ENCODE assay signal across 18 cellular contexts in genomic region chr11:112697779-112698178, GRCh38.
DNase-seq lines count a peak whose midpoint lies in the region; ATAC-seq and TF ChIP-seq lines count a peak whose summit lies in the region.
"Had no signal": no experiment of that assay in that cellular context is flagged by ENCODE, and none has a peak within 500 bp of the region (broad histone marks: within the 10 kb centered on the region; RNA-seq: fewer than 3 reads in every experiment).

No MANE protein-coding gene starts in this region.

- H3K9ac ChIP-seq in neural cell (ENCODE audit: low read length), result no peak overlapping the region

- no peak overlapping the region for H2AFZ ChIP-seq in neural cell (ENCODE audit: low read depth, low read length)

- H3K79me2 ChIP-seq in neural cell (replicated peaks; ENCODE audit: insufficient read depth, low read length), result no peaks in the 10 kb centered on the region

- no peak overlapping the region for H3K4me3 ChIP-seq in GM12865 (ENCODE audit: low read depth, low read length)
- no peak overlapping the region for H3K4me3 ChIP-seq in neural cell (ENCODE audit: low read length)
- H3K4me3 ChIP-seq: gastrocnemius medialis, HAP-1, SJCRH30 had no signal

- no peaks in the 10 kb centered on the region for H3K9me3 ChIP-seq in neural cell (ENCODE audit: low read length)
- H3K9me3 ChIP-seq: Caco-2, gastrocnemius medialis, HAP-1, SJCRH30 had no signal

- no peaks in the 10 kb centered on the region for H3K9me2 ChIP-seq in neural cell (ENCODE audit: insufficient read depth, low read length)

- peak; percentile 3 for TF ChIP-seq CTCF in GM12865 (IDR thresholded peaks at IDR 0.05; ENCODE audit: insufficient read depth, low read depth, low read length, missing control alignments)
- TF ChIP-seq CTCF in neural cell (IDR thresholded peaks at IDR 0.05; ENCODE audit: poor library complexity, severe bottlenecking), result peak; percentile 46

- no peaks in the 10 kb centered on the region for H3K36me3 ChIP-seq in neural cell (ENCODE audit: insufficient read depth, low read length)
- H3K36me3 ChIP-seq: gastrocnemius medialis, HAP-1, SJCRH30 had no signal

- peak; percentile 13 for TF ChIP-seq RAD21 in neural cell (conservative IDR thresholded peaks at IDR 0.05)

- DNase-seq in GM12865 (ENCODE audit: low read depth), result no peak
- peak; percentile 19 for DNase-seq in RPMI8226
- DNase-seq in glomerular visceral epithelial cell (ENCODE audit: extremely low spot score), result no peak
- no peak for DNase-seq in midbrain (lab: John Stamatoyannopoulos, UW)
- DNase-seq: activated CD4-positive, CD25-positive, alpha-beta regulatory T cell; activated naive CD8-positive, alpha-beta T cell treated with anti-CD3 and anti-CD28 coated beads for 36 hours; Caco-2; gastrocnemius medialis; KG1; left colon; NCI-H1930; stimulated activated CD4-positive, alpha-beta T cell treated with anti-CD3 and anti-CD28 coated beads, Interleukin-4, amount 100 ng/mL, for 1 hour had no signal

- H4K20me1 ChIP-seq in neural cell (ENCODE audit: insufficient read depth), result no peaks in the 10 kb centered on the region

- no peaks in the 10 kb centered on the region for H3K27me3 ChIP-seq in neural cell (ENCODE audit: insufficient read depth, low read depth, low read length)
- H3K27me3 ChIP-seq: gastrocnemius medialis, SJCRH30 had no signal

- ATAC-seq in HG02973 (IDR thresholded peaks at IDR 0.05; ENCODE audit: unreplicated experiment) (no peak), HG02870 (IDR thresholded peaks at IDR 0.05; ENCODE audit: unreplicated experiment) (no peak)
- ATAC-seq: gastrocnemius medialis, left colon had no signal

- H3K4me2 ChIP-seq in neural cell (ENCODE audit: low read length), result no peak overlapping the region

- H3F3A ChIP-seq in neural cell (ENCODE audit: insufficient read depth, low read length, poor library complexity, severe bottlenecking), result no peaks in the 10 kb centered on the region

- H3K27ac ChIP-seq in cingulate gyrus (ENCODE audit: low read depth, low read length) (peak overlapping the region; percentile 76), neural cell (ENCODE audit: low read length) (no peak overlapping the region)
- H3K27ac ChIP-seq: gastrocnemius medialis, SJCRH30 had no signal

- TF ChIP-seq EP300 in neural cell (conservative IDR thresholded peaks at IDR 0.05; ENCODE audit: poor library complexity, severe bottlenecking), result no peak

TF ChIP-seq in neural cell, 6 proteins besides CTCF, POLR2A, EP300 and RAD21:
- TF ChIP-seq EZH2 (IDR thresholded peaks at IDR 0.05; ENCODE audit: borderline replicate concordance, insufficient read depth, low read length, poor library complexity, severe bottlenecking), result no peak
- TF ChIP-seq REST (IDR thresholded peaks at IDR 0.05; ENCODE audit: borderline replicate concordance), result no peak
- no peak for TF ChIP-seq TAF1 (IDR thresholded peaks at IDR 0.05; ENCODE audit: low read depth)
- TF ChIP-seq MXI1 (conservative IDR thresholded peaks at IDR 0.05; ENCODE audit: poor library complexity, severe bottlenecking), result no peak
- TF ChIP-seq POLR2AphosphoS5 (IDR thresholded peaks at IDR 0.05), result no peak
- TF ChIP-seq SMC3 (conservative IDR thresholded peaks at IDR 0.05; ENCODE audit: poor library complexity), result no peak
